ENCODE assay signal across 8 cellular contexts in the genomic region with DNA sequence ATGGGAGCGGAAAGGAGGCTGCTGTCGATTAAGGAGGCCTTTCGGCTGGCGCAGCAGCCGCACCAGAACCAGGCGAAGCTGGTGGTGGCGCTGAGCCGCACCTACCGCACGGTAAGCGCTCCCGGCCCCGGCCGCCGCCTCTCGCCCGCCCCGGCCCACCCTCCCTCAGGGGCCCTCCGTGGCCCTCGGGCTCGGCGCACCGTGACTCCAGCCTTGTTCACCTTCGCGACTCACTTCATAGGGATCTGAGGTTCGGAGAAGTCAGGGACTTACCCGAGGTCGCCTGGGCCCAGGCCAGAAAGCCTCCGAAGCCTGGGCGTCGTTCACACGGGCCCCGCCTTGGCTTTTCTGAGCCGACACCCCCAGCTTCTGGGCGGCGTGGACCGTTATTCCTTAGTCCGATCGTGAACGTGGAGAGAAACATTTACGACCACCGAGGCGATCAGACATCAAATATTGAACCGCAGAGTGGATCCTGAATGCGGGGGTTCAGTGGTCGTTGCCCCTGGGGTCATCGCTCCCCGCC.
DNase-seq lines count a peak whose midpoint lies in the region; ATAC-seq and TF ChIP-seq lines count a peak whose summit lies in the region.

No MANE protein-coding gene starts in this region.

- DNase-seq in GM12865 (ENCODE audit: low read depth), result peak; percentile 55
- DNase-seq in HPDE6-E6E7 (ENCODE audit: extremely low spot score), result peak; percentile 6
- peak; percentile 36 for DNase-seq in iris pigment epithelial cell (ENCODE audit: low read depth)
- DNase-seq in stimulated activated naive CD8-positive, alpha-beta T cell treated with anti-CD3 and anti-CD28 coated beads, Interleukin-15, amount 100 ng/mL, for 72 hours, result no peak
- no peak for DNase-seq in amniotic stem cell (lab: John Stamatoyannopoulos, UW)
- no peak for DNase-seq in islet precursor cell

- no peaks in the 10 kb centered on the region for H3K9me3 Mint-ChIP-seq in activated naive CD8-positive, alpha-beta T cell (ENCODE audit: low read depth)
- no peaks in the 10 kb centered on the region for H3K9me3 Mint-ChIP-seq in stimulated activated naive CD8-positive, alpha-beta T cell treated with anti-CD3 and anti-CD28 coated beads, Interleukin-15, amount 100 ng/mL, for 72 hours

- peak overlapping the region; percentile 93 for H3K27ac Mint-ChIP-seq in activated naive CD8-positive, alpha-beta T cell
- peak overlapping the region; percentile 98 to 99 for H3K27ac Mint-ChIP-seq in stimulated activated naive CD8-positive, alpha-beta T cell treated with anti-CD3 and anti-CD28 coated beads, Interleukin-15, amount 100 ng/mL, for 72 hours

- peak overlapping the region; percentile 92 for H3K4me3 Mint-ChIP-seq in activated naive CD8-positive, alpha-beta T cell
- peak overlapping the region; percentile 90 to 94 for H3K4me3 Mint-ChIP-seq in stimulated activated naive CD8-positive, alpha-beta T cell treated with anti-CD3 and anti-CD28 coated beads, Interleukin-15, amount 100 ng/mL, for 72 hours

- peak; percentile 28 for ATAC-seq in GM21515 (IDR thresholded peaks at IDR 0.05; ENCODE audit: unreplicated experiment)
- peak; percentile 47 for ATAC-seq in stimulated activated naive CD8-positive, alpha-beta T cell treated with anti-CD3 and anti-CD28 coated beads, Interleukin-15, amount 100 ng/mL, for 72 hours

- no peak for TF ChIP-seq CTCF in GM12865 (IDR thresholded peaks at IDR 0.05; ENCODE audit: insufficient read depth, low read depth, low read length, missing control alignments)

- peaks cover 1% of the 10 kb centered on the region for H3K27me3 Mint-ChIP-seq in activated naive CD8-positive, alpha-beta T cell
- H3K27me3 Mint-ChIP-seq in stimulated activated naive CD8-positive, alpha-beta T cell treated with anti-CD3 and anti-CD28 coated beads, Interleukin-15, amount 100 ng/mL, for 72 hours, result no peaks in the 10 kb centered on the region

- H3K36me3 Mint-ChIP-seq in activated naive CD8-positive, alpha-beta T cell, result peaks cover 7% of the 10 kb centered on the region

- H3K4me1 Mint-ChIP-seq in activated naive CD8-positive, alpha-beta T cell (ENCODE audit: low read depth), result peaks cover 37% of the 10 kb centered on the region
- H3K4me1 Mint-ChIP-seq in stimulated activated naive CD8-positive, alpha-beta T cell treated with anti-CD3 and anti-CD28 coated beads, Interleukin-15, amount 100 ng/mL, for 72 hours, result peaks cover 41% of the 10 kb centered on the region

- H3K4me3 ChIP-seq in GM12865 (ENCODE audit: low read depth, low read length), result peak overlapping the region; percentile 73

Comparison
In these comparisons a context has a peak if more than half of its experiments do, and no peak if none do; other contexts are left out.
1. DNase-seq: peak in GM12865 (single experiment), HPDE6-E6E7 (single experiment) and iris pigment epithelial cell (single experiment); none in stimulated activated naive CD8-positive, alpha-beta T cell treated with anti-CD3 and anti-CD28 coated beads, Interleukin-15, amount 100 ng/mL, for 72 hours (0 of 2), amniotic stem cell (single experiment) and islet precursor cell (single experiment).